In the genomic region with DNA sequence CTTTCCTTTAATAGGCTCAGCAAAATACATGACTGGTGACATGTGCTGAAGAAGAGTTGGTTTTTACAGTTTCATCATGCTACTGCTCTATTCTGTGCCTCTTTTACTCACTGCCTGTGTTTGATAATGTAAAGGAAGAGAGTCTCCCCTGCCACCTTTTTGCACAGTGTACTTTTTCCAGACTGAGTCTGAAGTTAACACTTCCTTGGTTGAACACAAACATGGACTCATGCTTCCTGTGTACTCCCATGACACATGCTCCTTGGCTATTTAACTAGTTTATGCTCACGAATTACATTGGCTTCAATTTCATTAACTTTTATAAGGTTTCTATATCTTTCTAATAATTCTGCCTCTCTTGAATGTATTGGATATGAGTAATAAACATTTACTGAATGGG, we compare ENCODE assay signal across 1 cellular context.
TF ChIP-seq lines count a peak whose summit lies in the region.

No MANE protein-coding gene starts in this region.

TF ChIP-seq in H1, 55 proteins besides CTCF, POLR2A, EP300 and RAD21 (continued from another document):
- TF ChIP-seq, protein P1, sequence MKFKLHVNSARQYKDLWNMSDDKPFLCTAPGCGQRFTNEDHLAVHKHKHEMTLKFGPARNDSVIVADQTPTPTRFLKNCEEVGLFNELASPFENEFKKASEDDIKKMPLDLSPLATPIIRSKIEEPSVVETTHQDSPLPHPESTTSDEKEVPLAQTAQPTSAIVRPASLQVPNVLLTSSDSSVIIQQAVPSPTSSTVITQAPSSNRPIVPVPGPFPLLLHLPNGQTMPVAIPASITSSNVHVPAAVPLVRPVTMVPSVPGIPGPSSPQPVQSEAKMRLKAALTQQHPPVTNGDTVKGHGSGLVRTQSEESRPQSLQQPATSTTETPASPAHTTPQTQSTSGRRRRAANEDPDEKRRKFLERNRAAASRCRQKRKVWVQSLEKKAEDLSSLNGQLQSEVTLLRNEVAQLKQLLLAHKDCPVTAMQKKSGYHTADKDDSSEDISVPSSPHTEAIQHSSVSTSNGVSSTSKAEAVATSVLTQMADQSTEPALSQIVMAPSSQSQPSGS (IDR thresholded peaks at IDR 0.05; ENCODE audit: low read length): no peak
- TF ChIP-seq FOSL1 (IDR thresholded peaks at IDR 0.05; ENCODE audit: insufficient read depth, low read depth, low read length): no peak
- no peak for TF ChIP-seq SP2 (IDR thresholded peaks at IDR 0.05; ENCODE audit: low read length)
- TF ChIP-seq KDM5A (IDR thresholded peaks at IDR 0.05; ENCODE audit: low read length): no peak
- no peak for TF ChIP-seq JUND (IDR thresholded peaks at IDR 0.05; ENCODE audit: low read length)
- TF ChIP-seq SAP30 (IDR thresholded peaks at IDR 0.05; ENCODE audit: insufficient read depth, insufficient replicate concordance, low read length): no peak
- TF ChIP-seq ZNF274 (IDR thresholded peaks at IDR 0.05; ENCODE audit: borderline replicate concordance, extremely low read depth, low read length): no peak
- no peak for TF ChIP-seq SIX5 (IDR thresholded peaks at IDR 0.05; ENCODE audit: low read depth, low read length)
